ENCODE assay signal across 8 cellular contexts in genomic region chr11:35303596-35304392, GRCh38.
DNase-seq lines count a peak whose midpoint lies in the region; ATAC-seq and TF ChIP-seq lines count a peak whose summit lies in the region.

No MANE protein-coding gene starts in this region.

- H3F3A ChIP-seq in PC-9 (ENCODE audit: insufficient read depth, low read depth) = peaks cover 28% of the 10 kb centered on the region

- peak overlapping the region; percentile 52 for H3K4me2 ChIP-seq in PC-9

- ATAC-seq in GM18858 (IDR thresholded peaks at IDR 0.05; ENCODE audit: unreplicated experiment) (no peak), HG03442 (IDR thresholded peaks at IDR 0.05; ENCODE audit: unreplicated experiment) (no peak), GM18511 (IDR thresholded peaks at IDR 0.05; ENCODE audit: unreplicated experiment) (no peak)

- H3K4me1 ChIP-seq in PC-9 (replicated peaks; ENCODE audit: insufficient read depth) (peaks cover 36% of the 10 kb centered on the region), esophagus squamous epithelium (peaks cover 5 to 43% (median 19%) of the 10 kb centered on the region in 3 donors), HAP-1 (no peaks in the 10 kb centered on the region)

- TF ChIP-seq POLR2A in esophagus squamous epithelium (IDR thresholded peaks at IDR 0.05) = no peak

- DNase-seq in AG10803 (ENCODE audit: low read depth) = peak; percentile 95
- DNase-seq in PC-9 = peak in 1 of 2 experiments; percentile 97
- no peak for DNase-seq in esophagus squamous epithelium (lab: John Stamatoyannopoulos, UW)
- peak in 29 of 56 donors; percentile 12 to 64 (median 30) for DNase-seq in nucleus accumbens (lab: John Stamatoyannopoulos, UW)
- no peak for DNase-seq in HAP-1 (ENCODE audit: low spot score in 2 of 2)

- CTCF ChIA-PET in PC-9 (lab: Charles Lee) = no interaction called here

- BruUV-seq in PC-9 (replicated peaks; lab: Mats Ljungman, UMichigan) = no TSS peak

- intact Hi-C loops in PC-9 (cut with micrococcal nuclease; ENCODE audit: unreplicated experiment) = no loop called here
- intact Hi-C loops in esophagus squamous epithelium (cut with DNase I) = no loop called here

- no peaks in the 10 kb centered on the region for H3K36me3 ChIP-seq in PC-9 (ENCODE audit: low read depth)
- no peaks in the 10 kb centered on the region for H3K36me3 ChIP-seq in esophagus squamous epithelium
- no peaks in the 10 kb centered on the region for H3K36me3 ChIP-seq in HAP-1 (replicated peaks)

- peak overlapping the region; percentile 78 for H2AFZ ChIP-seq in PC-9

- no peaks in the 10 kb centered on the region for H3K9me2 ChIP-seq in PC-9 (ENCODE audit: insufficient read depth)

- H3K9me3 ChIP-seq in PC-9 (ENCODE audit: insufficient read depth, low read depth) = no peaks in the 10 kb centered on the region
- no peaks in the 10 kb centered on the region for H3K9me3 ChIP-seq in esophagus squamous epithelium
- H3K9me3 ChIP-seq in HAP-1 = no peaks in the 10 kb centered on the region

- H3K27ac ChIP-seq in PC-9 = peak overlapping the region; percentile 87
- H3K27ac ChIP-seq in esophagus squamous epithelium = peak overlapping the region; percentile 15 to 88 (median 69)

- in situ Hi-C loops in HAP-1 (cut with MboI; ENCODE audit: low sequenced_read_pairs) = no loop called here

- H3K79me2 ChIP-seq in PC-9 (ENCODE audit: low read depth) = no peaks in the 10 kb centered on the region

- TF ChIP-seq CTCF in AG10803 (conservative IDR thresholded peaks at IDR 0.05; ENCODE audit: low read length) = no peak
- TF ChIP-seq CTCF in PC-9 (conservative IDR thresholded peaks at IDR 0.05) = no peak
- no peak for TF ChIP-seq CTCF in esophagus squamous epithelium (IDR thresholded peaks at IDR 0.05)

- no peak overlapping the region for H3K4me3 ChIP-seq in AG10803 (ENCODE audit: low read length)
- peak overlapping the region; percentile 3 for H3K4me3 ChIP-seq in PC-9
- no peak overlapping the region for H3K4me3 ChIP-seq in esophagus squamous epithelium
- no peak overlapping the region for H3K4me3 ChIP-seq in HAP-1

- H4K20me1 ChIP-seq in PC-9 (ENCODE audit: insufficient read depth) = no peaks in the 10 kb centered on the region

- 23 to 43% methylated on average over 6 of the region's 6 CpGs for WGBS in esophagus squamous epithelium, 2 donors

- POLR2A ChIA-PET in PC-9 (lab: Charles Lee; ENCODE audit: unreplicated experiment) = no interaction called here

- H3K27me3 ChIP-seq in PC-9 (ENCODE audit: insufficient read depth, low read depth) (no peaks in the 10 kb centered on the region), esophagus squamous epithelium (peaks cover 0 to 10% (median 0%) of the 10 kb centered on the region in 4 donors), HAP-1 (ENCODE audit: low read depth) (no peaks in the 10 kb centered on the region)

Comparison
In these comparisons a context has a peak if more than half of its experiments do, and no peak if none do; other contexts are left out.
1. DNase-seq: peak in AG10803 (single experiment) and nucleus accumbens (29 of 56); none in esophagus squamous epithelium (single experiment) and HAP-1 (0 of 2).